ENCODE assay signal across 34 cellular contexts in the genomic region with DNA sequence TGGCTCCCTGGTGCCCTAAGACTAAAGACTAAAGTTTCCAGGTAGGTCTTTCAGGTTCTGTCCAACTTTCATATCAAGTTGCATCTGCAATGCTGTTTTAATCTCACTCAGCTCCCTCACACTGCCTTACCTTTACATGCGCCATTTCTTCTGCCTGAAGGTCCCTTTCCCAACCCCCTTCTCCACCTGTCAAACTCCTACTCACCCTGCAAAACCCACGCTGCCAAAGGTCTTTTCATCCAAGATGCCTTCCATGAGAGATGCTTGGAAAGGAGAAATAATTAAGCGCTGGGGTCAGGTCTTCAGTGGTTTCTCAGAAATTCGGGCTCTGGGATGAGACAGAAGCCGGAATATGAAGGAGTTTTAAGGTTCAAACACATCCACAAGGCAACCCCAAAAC.
DNase-seq lines count a peak whose midpoint lies in the region; ATAC-seq and TF ChIP-seq lines count a peak whose summit lies in the region.
"Had no signal": no experiment of that assay in that cellular context is flagged by ENCODE, and none has a peak within 500 bp of the region (broad histone marks: within the 10 kb centered on the region; RNA-seq: fewer than 3 reads in every experiment).

No MANE protein-coding gene starts in this region.

- H3K4me3 ChIP-seq in SK-N-SH (ENCODE audit: low read depth in 2 of 2, low read length in 1 of 2) = no peak overlapping the region
- no peak overlapping the region for H3K4me3 ChIP-seq in BLaER1
- no peak overlapping the region for H3K4me3 ChIP-seq in HEK293 (ENCODE audit: low read depth, low read length)
- H3K4me3 ChIP-seq: A549; BLaER1 treated with 17β-estradiol and CSF1 and Interleukin-3, amounts not matched to agents 10 nM and 100 nM had no signal

- no peak overlapping the region for H2AFZ ChIP-seq in SK-N-SH (ENCODE audit: low read depth)

- H3K36me3 ChIP-seq in SK-N-SH (replicated peaks in 1 of 2; ENCODE audit: control insufficient read depth in 1 of 2, insufficient read depth in 2 of 2, low read length in 1 of 2) = no peaks in the 10 kb centered on the region
- H3K36me3 ChIP-seq in BLaER1 = no peaks in the 10 kb centered on the region
- H3K36me3 ChIP-seq in HEK293 (ENCODE audit: control insufficient read depth in 2 of 2, insufficient read depth in 1 of 2, low read length in 2 of 2) = no peaks in the 10 kb centered on the region
- H3K36me3 ChIP-seq: BE2C had no signal

- H3K27me3 ChIP-seq in SK-N-SH (ENCODE audit: insufficient read depth) (no peaks in the 10 kb centered on the region; the same call in 1 of the 2 replicates), BLaER1 (no peaks in the 10 kb centered on the region)
- H3K27me3 ChIP-seq: BE2C; BLaER1 treated with 17β-estradiol and CSF1 and Interleukin-3, amounts not matched to agents 10 nM and 100 nM had no signal

- no peak for DNase-seq in SK-N-SH
- DNase-seq in neural crest cell (ENCODE audit: low read depth, low spot score) = no peak
- no peak for DNase-seq in T-helper 2 cell
- no peak for DNase-seq in effector CD8-positive, alpha-beta T cell (lab: John Stamatoyannopoulos, UW)
- DNase-seq: 8988T; ACHN; AML-193; BE2C; C1 segment of cervical spinal cord; Caco-2; Calu3; CD4-positive, alpha-beta memory T cell; CD4-positive, alpha-beta T cell; CD4-positive, CD25-positive, alpha-beta regulatory T cell; CD8-positive, alpha-beta memory T cell; CD8-positive, alpha-beta T cell; COR-L47; DMS 273 treated with DMSO at 0.1 percent for 48 hours; DMS153; DMS53; DMS79; DMS79 treated with DMSO at 0.1 percent for 48 hours; DND-41; EL had no signal

- peaks cover 3% of the 10 kb centered on the region for H3K27me3 Mint-ChIP-seq in neural crest cell (ENCODE audit: low read depth)
- H3K27me3 Mint-ChIP-seq: CD4-positive, CD25-positive, alpha-beta regulatory T cell had no signal

- H4K20me1 ChIP-seq in SK-N-SH (ENCODE audit: insufficient read depth) (no peaks in the 10 kb centered on the region), BLaER1 (no peaks in the 10 kb centered on the region)
- H4K20me1 ChIP-seq: BLaER1 treated with 17β-estradiol and CSF1 and Interleukin-3, amounts not matched to agents 10 nM and 100 nM had no signal

- TF ChIP-seq CTCF in SK-N-SH (IDR thresholded peaks at IDR 0.05) = no peak
- TF ChIP-seq CTCF in HEK293 (tag by site-specific recombination; IDR thresholded peaks at IDR 0.05) = no peak
- TF ChIP-seq CTCF in neural crest cell (conservative IDR thresholded peaks at IDR 0.05) = no peak

- H3K27ac ChIP-seq in SK-N-SH (ENCODE audit: low read depth in 2 of 2, low read length in 1 of 2) (no peak overlapping the region), BLaER1 (no peak overlapping the region), HEK293 (ENCODE audit: extremely low read depth, low read depth, low read length) (no peak overlapping the region)
- H3K27ac ChIP-seq: 22Rv1; A549; BLaER1 treated with 17β-estradiol and CSF1 and Interleukin-3, amounts not matched to agents 10 nM and 100 nM; C4-2B had no signal

- peak overlapping the region; percentile 5 for H3K4me3 Mint-ChIP-seq in neural crest cell
- H3K4me3 Mint-ChIP-seq: B cell; CD14-positive monocyte; CD4-positive, alpha-beta memory T cell; CD4-positive, alpha-beta T cell; CD4-positive, CD25-positive, alpha-beta regulatory T cell; CD8-positive, alpha-beta memory T cell; CD8-positive, alpha-beta T cell had no signal

- no peaks in the 10 kb centered on the region for H3K79me2 ChIP-seq in SK-N-SH (ENCODE audit: insufficient read depth)

- peak overlapping the region; percentile 76 for H3K27ac Mint-ChIP-seq in neural crest cell (ENCODE audit: unreplicated experiment)
- H3K27ac Mint-ChIP-seq: B cell; CD4-positive, alpha-beta memory T cell; CD4-positive, alpha-beta T cell; CD8-positive, alpha-beta memory T cell; CD8-positive, alpha-beta T cell had no signal

- H3K4me1 Mint-ChIP-seq in neural crest cell = peaks cover 48% of the 10 kb centered on the region
- H3K4me1 Mint-ChIP-seq: B cell; CD4-positive, alpha-beta memory T cell; CD4-positive, CD25-positive, alpha-beta regulatory T cell; CD8-positive, alpha-beta memory T cell had no signal

- H3K36me3 Mint-ChIP-seq in neural crest cell (ENCODE audit: low read depth) = peaks cover 4% of the 10 kb centered on the region
- H3K36me3 Mint-ChIP-seq: CD14-positive monocyte; CD4-positive, alpha-beta memory T cell; CD4-positive, CD25-positive, alpha-beta regulatory T cell; CD8-positive, alpha-beta memory T cell; CD8-positive, alpha-beta T cell had no signal

- H3K9me3 ChIP-seq in SK-N-SH = no peaks in the 10 kb centered on the region
- peaks cover 20% of the 10 kb centered on the region for H3K9me3 ChIP-seq in BLaER1
- no peaks in the 10 kb centered on the region for H3K9me3 ChIP-seq in HEK293 (ENCODE audit: control insufficient read depth, insufficient read depth, low read depth, low read length)
- H3K9me3 ChIP-seq: Caco-2 had no signal

- peaks cover 7% of the 10 kb centered on the region for H3K9me3 Mint-ChIP-seq in neural crest cell
- H3K9me3 Mint-ChIP-seq: CD8-positive, alpha-beta T cell had no signal

- H3K4me1 ChIP-seq in SK-N-SH (ENCODE audit: control insufficient read depth in 1 of 2, insufficient read depth in 2 of 2, low read depth in 1 of 2, low read length in 1 of 2) = no peaks in the 10 kb centered on the region
- peaks cover 37% of the 10 kb centered on the region for H3K4me1 ChIP-seq in BLaER1
- H3K4me1 ChIP-seq in HEK293 (ENCODE audit: control insufficient read depth, insufficient read depth, low read length) = no peaks in the 10 kb centered on the region
- H3K4me1 ChIP-seq: A549, BE2C, Caco-2 had no signal

- TF ChIP-seq EP300 in SK-N-SH (IDR thresholded peaks at IDR 0.05; ENCODE audit: borderline replicate concordance in 1 of 2, low read depth in 1 of 2, low read length in 1 of 2) = no peak

- no peak for ATAC-seq in SK-N-SH treated with all-trans-retinoic acid at 6 μM for 48 hours
- no peak for ATAC-seq in GM18520 (IDR thresholded peaks at IDR 0.05; ENCODE audit: unreplicated experiment)
- ATAC-seq: A549; CD8-positive, alpha-beta T cell had no signal

- H3K9ac ChIP-seq in SK-N-SH = no peak overlapping the region
- no peak overlapping the region for H3K9ac ChIP-seq in BLaER1
- H3K9ac ChIP-seq: BLaER1 treated with 17β-estradiol and CSF1 and Interleukin-3, amounts not matched to agents 10 nM and 100 nM had no signal

- POLR2A ChIA-PET in SK-N-SH (lab: Yijun Ruan, JAX) = no interaction called here
- POLR2A ChIA-PET in HEK293 (lab: Yijun Ruan, JAX) = no interaction called here

- CTCF ChIA-PET in SK-N-SH (lab: Yijun Ruan, JAX) (interaction anchor here (1.4 kb wide), 1 partner anchor 9 kb away, joined by 4 read pairs; no protein-coding TSS in a partner anchor), HEK293 (lab: Yijun Ruan, JAX) (no interaction called here)

- TF ChIP-seq RAD21 in SK-N-SH (IDR thresholded peaks at IDR 0.05; ENCODE audit: low read length) = no peak

- H3K9me2 ChIP-seq in SK-N-SH = no peaks in the 10 kb centered on the region

- H3K4me2 ChIP-seq in SK-N-SH (no peak overlapping the region), BLaER1 (peak overlapping the region; percentile 33; the same call in 1 of the 2 replicates)
- H3K4me2 ChIP-seq: A549 had no signal

- H3F3A ChIP-seq in SK-N-SH (replicated peaks; ENCODE audit: insufficient read depth) = no peaks in the 10 kb centered on the region

- 58% methylated on average over 5 of the region's 5 CpGs for WGBS in SK-N-SH (ENCODE audit: low lambda C conversion rate)

TF ChIP-seq in SK-N-SH treated with all-trans-retinoic acid at 6 μM for 48 hours, 23 proteins besides CTCF, POLR2A, EP300 and RAD21:
- TF ChIP-seq ZC3H10 (CRISPR knock-in tag; IDR thresholded peaks at IDR 0.05) = no peak
- no peak for TF ChIP-seq ZFP30 (CRISPR knock-in tag; IDR thresholded peaks at IDR 0.05)
- peak; percentile 92 for TF ChIP-seq ZFP3 (CRISPR knock-in tag; IDR thresholded peaks at IDR 0.05)

TF ChIP-seq in SK-N-SH, 30 proteins besides CTCF, POLR2A, EP300 and RAD21 (continues in another document):
- TF ChIP-seq, protein P1, sequence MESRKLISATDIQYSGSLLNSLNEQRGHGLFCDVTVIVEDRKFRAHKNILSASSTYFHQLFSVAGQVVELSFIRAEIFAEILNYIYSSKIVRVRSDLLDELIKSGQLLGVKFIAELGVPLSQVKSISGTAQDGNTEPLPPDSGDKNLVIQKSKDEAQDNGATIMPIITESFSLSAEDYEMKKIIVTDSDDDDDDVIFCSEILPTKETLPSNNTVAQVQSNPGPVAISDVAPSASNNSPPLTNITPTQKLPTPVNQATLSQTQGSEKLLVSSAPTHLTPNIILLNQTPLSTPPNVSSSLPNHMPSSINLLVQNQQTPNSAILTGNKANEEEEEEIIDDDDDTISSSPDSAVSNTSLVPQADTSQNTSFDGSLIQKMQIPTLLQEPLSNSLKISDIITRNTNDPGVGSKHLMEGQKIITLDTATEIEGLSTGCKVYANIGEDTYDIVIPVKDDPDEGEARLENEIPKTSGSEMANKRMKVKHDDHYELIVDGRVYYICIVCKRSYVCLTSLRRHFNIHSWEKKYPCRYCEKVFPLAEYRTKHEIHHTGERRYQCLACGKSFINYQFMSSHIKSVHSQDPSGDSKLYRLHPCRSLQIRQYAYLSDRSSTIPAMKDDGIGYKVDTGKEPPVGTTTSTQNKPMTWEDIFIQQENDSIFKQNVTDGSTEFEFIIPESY (IDR thresholded peaks at IDR 0.05; ENCODE audit: borderline replicate concordance, low read depth) = no peak
- no peak for TF ChIP-seq GABPA (IDR thresholded peaks at IDR 0.05; ENCODE audit: low read depth)

TF ChIP-seq in HEK293, 187 proteins besides CTCF, POLR2A, EP300 and RAD21:
- TF ChIP-seq ZNF426 (tag by site-specific recombination; IDR thresholded peaks at IDR 0.05) = no peak
- TF ChIP-seq ZFP3 (tag by site-specific recombination; IDR thresholded peaks at IDR 0.05; ENCODE audit: low read depth) = peak; percentile 88
